In the genomic region with DNA sequence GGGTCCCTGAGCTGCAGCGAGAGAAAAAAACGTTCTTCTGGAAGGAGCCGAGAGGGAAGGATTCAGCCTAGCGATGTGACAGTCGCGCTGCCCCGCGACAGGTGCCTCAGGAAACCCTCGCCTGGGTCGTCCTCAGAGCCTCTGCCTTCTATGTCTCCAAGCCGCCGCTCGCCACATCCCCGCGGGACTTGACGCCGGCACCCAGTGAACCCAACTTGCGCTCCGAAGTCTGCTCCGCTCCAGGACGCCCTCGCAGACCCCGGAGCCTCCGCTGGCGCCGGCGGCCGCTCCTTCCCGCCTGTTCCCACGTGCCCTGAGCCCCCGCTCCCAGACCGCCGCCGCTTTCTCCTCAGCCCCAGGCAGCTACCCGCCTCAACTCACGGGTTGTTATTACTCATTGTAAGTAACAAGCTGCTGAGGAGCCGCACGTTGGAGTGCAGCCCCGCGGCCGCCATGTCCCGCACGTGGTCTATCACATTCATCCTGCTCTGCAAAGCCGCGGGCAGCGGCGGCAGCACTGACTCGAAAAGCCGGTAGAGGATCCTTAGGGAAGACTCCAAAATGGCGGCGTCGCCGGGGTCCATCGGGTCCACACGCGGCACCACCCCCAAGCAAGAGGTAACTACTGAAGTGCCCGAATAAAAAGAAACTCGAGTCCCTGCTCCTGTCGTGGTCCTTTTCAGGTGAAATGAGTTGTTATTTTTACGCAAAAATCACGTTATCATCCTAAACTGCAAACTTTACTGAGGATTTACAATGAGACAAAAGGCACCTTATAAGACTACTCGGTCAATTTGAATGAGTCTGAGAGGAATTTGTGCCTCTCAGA, we compare ENCODE assay signal across 1 cellular context.
A peak's percentile ranks its signal among the peaks of the same experiment; 100 is the strongest.
TF ChIP-seq lines count a peak whose summit lies in the region.

A gene with protein sequence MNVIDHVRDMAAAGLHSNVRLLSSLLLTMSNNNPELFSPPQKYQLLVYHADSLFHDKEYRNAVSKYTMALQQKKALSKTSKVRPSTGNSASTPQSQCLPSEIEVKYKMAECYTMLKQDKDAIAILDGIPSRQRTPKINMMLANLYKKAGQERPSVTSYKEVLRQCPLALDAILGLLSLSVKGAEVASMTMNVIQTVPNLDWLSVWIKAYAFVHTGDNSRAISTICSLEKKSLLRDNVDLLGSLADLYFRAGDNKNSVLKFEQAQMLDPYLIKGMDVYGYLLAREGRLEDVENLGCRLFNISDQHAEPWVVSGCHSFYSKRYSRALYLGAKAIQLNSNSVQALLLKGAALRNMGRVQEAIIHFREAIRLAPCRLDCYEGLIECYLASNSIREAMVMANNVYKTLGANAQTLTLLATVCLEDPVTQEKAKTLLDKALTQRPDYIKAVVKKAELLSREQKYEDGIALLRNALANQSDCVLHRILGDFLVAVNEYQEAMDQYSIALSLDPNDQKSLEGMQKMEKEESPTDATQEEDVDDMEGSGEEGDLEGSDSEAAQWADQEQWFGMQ (minus strand): TSS at position 563 of the 829 bp plus-strand sequence. CDS start 81 bp downstream, at position 482.

TF ChIP-seq in K562, 482 proteins besides CTCF, POLR2A, EP300 and RAD21 (continued from another document and continues in another):
- peak; percentile 35; the same call in 1 of the 2 replicates for TF ChIP-seq CTBP1 (IDR thresholded peaks at IDR 0.05; ENCODE audit: borderline replicate concordance)
- TF ChIP-seq FOXA1 (IDR thresholded peaks at IDR 0.05; ENCODE audit: borderline replicate concordance), result no peak
- no peak for TF ChIP-seq GATA2 (CRISPR knock-in tag; IDR thresholded peaks at IDR 0.05)
- TF ChIP-seq, protein P1, sequence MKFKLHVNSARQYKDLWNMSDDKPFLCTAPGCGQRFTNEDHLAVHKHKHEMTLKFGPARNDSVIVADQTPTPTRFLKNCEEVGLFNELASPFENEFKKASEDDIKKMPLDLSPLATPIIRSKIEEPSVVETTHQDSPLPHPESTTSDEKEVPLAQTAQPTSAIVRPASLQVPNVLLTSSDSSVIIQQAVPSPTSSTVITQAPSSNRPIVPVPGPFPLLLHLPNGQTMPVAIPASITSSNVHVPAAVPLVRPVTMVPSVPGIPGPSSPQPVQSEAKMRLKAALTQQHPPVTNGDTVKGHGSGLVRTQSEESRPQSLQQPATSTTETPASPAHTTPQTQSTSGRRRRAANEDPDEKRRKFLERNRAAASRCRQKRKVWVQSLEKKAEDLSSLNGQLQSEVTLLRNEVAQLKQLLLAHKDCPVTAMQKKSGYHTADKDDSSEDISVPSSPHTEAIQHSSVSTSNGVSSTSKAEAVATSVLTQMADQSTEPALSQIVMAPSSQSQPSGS (CRISPR knock-in tag; IDR thresholded peaks at IDR 0.05), result no peak
- TF ChIP-seq, protein P2, sequence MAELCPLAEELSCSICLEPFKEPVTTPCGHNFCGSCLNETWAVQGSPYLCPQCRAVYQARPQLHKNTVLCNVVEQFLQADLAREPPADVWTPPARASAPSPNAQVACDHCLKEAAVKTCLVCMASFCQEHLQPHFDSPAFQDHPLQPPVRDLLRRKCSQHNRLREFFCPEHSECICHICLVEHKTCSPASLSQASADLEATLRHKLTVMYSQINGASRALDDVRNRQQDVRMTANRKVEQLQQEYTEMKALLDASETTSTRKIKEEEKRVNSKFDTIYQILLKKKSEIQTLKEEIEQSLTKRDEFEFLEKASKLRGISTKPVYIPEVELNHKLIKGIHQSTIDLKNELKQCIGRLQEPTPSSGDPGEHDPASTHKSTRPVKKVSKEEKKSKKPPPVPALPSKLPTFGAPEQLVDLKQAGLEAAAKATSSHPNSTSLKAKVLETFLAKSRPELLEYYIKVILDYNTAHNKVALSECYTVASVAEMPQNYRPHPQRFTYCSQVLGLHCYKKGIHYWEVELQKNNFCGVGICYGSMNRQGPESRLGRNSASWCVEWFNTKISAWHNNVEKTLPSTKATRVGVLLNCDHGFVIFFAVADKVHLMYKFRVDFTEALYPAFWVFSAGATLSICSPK (IDR thresholded peaks at IDR 0.05; ENCODE audit: borderline replicate concordance), result no peak
- TF ChIP-seq RNF2 (IDR thresholded peaks at IDR 0.05), result peak; percentile 35; the same call in 1 of the 2 replicates
- TF ChIP-seq NR3C1 (CRISPR knock-in tag; IDR thresholded peaks at IDR 0.05), result no peak
- TF ChIP-seq CEBPG (CRISPR knock-in tag; IDR thresholded peaks at IDR 0.05), result no peak
- TF ChIP-seq CEBPG (tag; conservative IDR thresholded peaks at IDR 0.05 in 1 of 2, IDR thresholded peaks at IDR 0.05 in 1 of 2), result no peak
- no peak for TF ChIP-seq ZNF785 (CRISPR knock-in tag; IDR thresholded peaks at IDR 0.05)
- 0 out of 2 replicates have a peak, but pooled peaks have one; percentile 54 for TF ChIP-seq ZNF431 (CRISPR knock-in tag; IDR thresholded peaks at IDR 0.05)
- no peak for TF ChIP-seq HSF4 (CRISPR knock-in tag; IDR thresholded peaks at IDR 0.05; ENCODE audit: borderline replicate concordance)
- TF ChIP-seq, protein P3, sequence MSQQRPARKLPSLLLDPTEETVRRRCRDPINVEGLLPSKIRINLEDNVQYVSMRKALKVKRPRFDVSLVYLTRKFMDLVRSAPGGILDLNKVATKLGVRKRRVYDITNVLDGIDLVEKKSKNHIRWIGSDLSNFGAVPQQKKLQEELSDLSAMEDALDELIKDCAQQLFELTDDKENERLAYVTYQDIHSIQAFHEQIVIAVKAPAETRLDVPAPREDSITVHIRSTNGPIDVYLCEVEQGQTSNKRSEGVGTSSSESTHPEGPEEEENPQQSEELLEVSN (IDR thresholded peaks at IDR 0.05; ENCODE audit: borderline replicate concordance in 1 of 2, extremely low read depth in 1 of 2, insufficient read depth in 1 of 2, insufficient read length in 1 of 2, low read depth in 1 of 2, low read length in 1 of 2, poor library complexity in 1 of 2, severe bottlenecking in 1 of 2), result peak; percentile 87 to 94
- TF ChIP-seq PRPF4 (IDR thresholded peaks at IDR 0.05; ENCODE audit: insufficient read depth, low read depth, low read length, poor library complexity, severe bottlenecking), result no peak
- TF ChIP-seq, protein P4, sequence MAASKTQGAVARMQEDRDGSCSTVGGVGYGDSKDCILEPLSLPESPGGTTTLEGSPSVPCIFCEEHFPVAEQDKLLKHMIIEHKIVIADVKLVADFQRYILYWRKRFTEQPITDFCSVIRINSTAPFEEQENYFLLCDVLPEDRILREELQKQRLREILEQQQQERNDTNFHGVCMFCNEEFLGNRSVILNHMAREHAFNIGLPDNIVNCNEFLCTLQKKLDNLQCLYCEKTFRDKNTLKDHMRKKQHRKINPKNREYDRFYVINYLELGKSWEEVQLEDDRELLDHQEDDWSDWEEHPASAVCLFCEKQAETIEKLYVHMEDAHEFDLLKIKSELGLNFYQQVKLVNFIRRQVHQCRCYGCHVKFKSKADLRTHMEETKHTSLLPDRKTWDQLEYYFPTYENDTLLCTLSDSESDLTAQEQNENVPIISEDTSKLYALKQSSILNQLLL (CRISPR knock-in tag; IDR thresholded peaks at IDR 0.05; ENCODE audit: borderline replicate concordance), result no peak
- peak; percentile 95 for TF ChIP-seq RBBP5 (IDR thresholded peaks at IDR 0.05; ENCODE audit: borderline replicate concordance, insufficient read depth, low read length, poor library complexity, severe bottlenecking)
- no peak for TF ChIP-seq CAMTA2 (CRISPR knock-in tag; conservative IDR thresholded peaks at IDR 0.05)
- TF ChIP-seq, protein P5, sequence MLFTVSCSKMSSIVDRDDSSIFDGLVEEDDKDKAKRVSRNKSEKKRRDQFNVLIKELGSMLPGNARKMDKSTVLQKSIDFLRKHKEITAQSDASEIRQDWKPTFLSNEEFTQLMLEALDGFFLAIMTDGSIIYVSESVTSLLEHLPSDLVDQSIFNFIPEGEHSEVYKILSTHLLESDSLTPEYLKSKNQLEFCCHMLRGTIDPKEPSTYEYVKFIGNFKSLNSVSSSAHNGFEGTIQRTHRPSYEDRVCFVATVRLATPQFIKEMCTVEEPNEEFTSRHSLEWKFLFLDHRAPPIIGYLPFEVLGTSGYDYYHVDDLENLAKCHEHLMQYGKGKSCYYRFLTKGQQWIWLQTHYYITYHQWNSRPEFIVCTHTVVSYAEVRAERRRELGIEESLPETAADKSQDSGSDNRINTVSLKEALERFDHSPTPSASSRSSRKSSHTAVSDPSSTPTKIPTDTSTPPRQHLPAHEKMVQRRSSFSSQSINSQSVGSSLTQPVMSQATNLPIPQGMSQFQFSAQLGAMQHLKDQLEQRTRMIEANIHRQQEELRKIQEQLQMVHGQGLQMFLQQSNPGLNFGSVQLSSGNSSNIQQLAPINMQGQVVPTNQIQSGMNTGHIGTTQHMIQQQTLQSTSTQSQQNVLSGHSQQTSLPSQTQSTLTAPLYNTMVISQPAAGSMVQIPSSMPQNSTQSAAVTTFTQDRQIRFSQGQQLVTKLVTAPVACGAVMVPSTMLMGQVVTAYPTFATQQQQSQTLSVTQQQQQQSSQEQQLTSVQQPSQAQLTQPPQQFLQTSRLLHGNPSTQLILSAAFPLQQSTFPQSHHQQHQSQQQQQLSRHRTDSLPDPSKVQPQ (CRISPR knock-in tag; IDR thresholded peaks at IDR 0.05; ENCODE audit: borderline replicate concordance), result no peak
- no peak for TF ChIP-seq POU5F1 (IDR thresholded peaks at IDR 0.05; ENCODE audit: borderline replicate concordance, low read depth, low read length, partially characterized antibody)
- peak; percentile 97 for TF ChIP-seq SAP30 (IDR thresholded peaks at IDR 0.05; ENCODE audit: borderline replicate concordance, insufficient read depth, low read depth, low read length, poor library complexity, severe bottlenecking)
- TF ChIP-seq ZNF75A (CRISPR knock-in tag; IDR thresholded peaks at IDR 0.05), result no peak
- peak; percentile 99 for TF ChIP-seq MYC (IDR thresholded peaks at IDR 0.05; ENCODE audit: low read depth, low read length)
- peak; percentile 97 for TF ChIP-seq MYC (CRISPR knock-in tag; IDR thresholded peaks at IDR 0.05; ENCODE audit: borderline replicate concordance, low read depth)
- TF ChIP-seq SUPT5H (IDR thresholded peaks at IDR 0.05), result peak; percentile 82
- TF ChIP-seq CBFB (CRISPR knock-in tag; IDR thresholded peaks at IDR 0.05), result no peak
- TF ChIP-seq EP400 (IDR thresholded peaks at IDR 0.05), result peak; percentile 98
- no peak; the same call in 1 of the 2 replicates for TF ChIP-seq KAT8 (IDR thresholded peaks at IDR 0.05; ENCODE audit: low read depth)
- no peak for TF ChIP-seq GTF2F1 (IDR thresholded peaks at IDR 0.05; ENCODE audit: low read depth, low read length)
- TF ChIP-seq EWSR1 (IDR thresholded peaks at IDR 0.05; ENCODE audit: borderline replicate concordance, low read depth, partially characterized antibody), result no peak
- peak; percentile 30; the same call in 1 of the 2 replicates for TF ChIP-seq BACH1 (tag; IDR thresholded peaks at IDR 0.05)
- no peak for TF ChIP-seq CHD4 (IDR thresholded peaks at IDR 0.05; ENCODE audit: insufficient read depth, insufficient replicate concordance, low read depth, low read length, poor library complexity, severe bottlenecking)
- TF ChIP-seq, protein P6, sequence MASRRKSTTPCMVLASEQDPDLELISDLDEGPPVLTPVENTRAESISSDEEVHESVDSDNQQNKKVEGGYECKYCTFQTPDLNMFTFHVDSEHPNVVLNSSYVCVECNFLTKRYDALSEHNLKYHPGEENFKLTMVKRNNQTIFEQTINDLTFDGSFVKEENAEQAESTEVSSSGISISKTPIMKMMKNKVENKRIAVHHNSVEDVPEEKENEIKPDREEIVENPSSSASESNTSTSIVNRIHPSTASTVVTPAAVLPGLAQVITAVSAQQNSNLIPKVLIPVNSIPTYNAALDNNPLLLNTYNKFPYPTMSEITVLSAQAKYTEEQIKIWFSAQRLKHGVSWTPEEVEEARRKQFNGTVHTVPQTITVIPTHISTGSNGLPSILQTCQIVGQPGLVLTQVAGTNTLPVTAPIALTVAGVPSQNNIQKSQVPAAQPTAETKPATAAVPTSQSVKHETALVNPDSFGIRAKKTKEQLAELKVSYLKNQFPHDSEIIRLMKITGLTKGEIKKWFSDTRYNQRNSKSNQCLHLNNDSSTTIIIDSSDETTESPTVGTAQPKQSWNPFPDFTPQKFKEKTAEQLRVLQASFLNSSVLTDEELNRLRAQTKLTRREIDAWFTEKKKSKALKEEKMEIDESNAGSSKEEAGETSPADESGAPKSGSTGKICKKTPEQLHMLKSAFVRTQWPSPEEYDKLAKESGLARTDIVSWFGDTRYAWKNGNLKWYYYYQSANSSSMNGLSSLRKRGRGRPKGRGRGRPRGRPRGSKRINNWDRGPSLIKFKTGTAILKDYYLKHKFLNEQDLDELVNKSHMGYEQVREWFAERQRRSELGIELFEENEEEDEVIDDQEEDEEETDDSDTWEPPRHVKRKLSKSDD (conservative IDR thresholded peaks at IDR 0.05; ENCODE audit: low read length), result no peak
- TF ChIP-seq, protein P7, sequence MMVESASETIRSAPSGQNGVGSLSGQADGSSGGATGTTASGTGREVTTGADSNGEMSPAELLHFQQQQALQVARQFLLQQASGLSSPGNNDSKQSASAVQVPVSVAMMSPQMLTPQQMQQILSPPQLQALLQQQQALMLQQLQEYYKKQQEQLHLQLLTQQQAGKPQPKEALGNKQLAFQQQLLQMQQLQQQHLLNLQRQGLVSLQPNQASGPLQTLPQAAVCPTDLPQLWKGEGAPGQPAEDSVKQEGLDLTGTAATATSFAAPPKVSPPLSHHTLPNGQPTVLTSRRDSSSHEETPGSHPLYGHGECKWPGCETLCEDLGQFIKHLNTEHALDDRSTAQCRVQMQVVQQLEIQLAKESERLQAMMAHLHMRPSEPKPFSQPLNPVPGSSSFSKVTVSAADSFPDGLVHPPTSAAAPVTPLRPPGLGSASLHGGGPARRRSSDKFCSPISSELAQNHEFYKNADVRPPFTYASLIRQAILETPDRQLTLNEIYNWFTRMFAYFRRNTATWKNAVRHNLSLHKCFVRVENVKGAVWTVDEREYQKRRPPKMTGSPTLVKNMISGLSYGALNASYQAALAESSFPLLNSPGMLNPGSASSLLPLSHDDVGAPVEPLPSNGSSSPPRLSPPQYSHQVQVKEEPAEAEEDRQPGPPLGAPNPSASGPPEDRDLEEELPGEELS (CRISPR knock-in tag; IDR thresholded peaks at IDR 0.05; ENCODE audit: borderline replicate concordance), result no peak
- no peak; the same call in 1 of the 2 replicates for TF ChIP-seq ESRRA (IDR thresholded peaks at IDR 0.05; ENCODE audit: borderline replicate concordance, low read depth)
- no peak for TF ChIP-seq NELFE (IDR thresholded peaks at IDR 0.05; ENCODE audit: insufficient read depth, insufficient read length)
- TF ChIP-seq RHOXF2B (CRISPR knock-in tag; conservative IDR thresholded peaks at IDR 0.05), result no peak
- TF ChIP-seq BCL6 (CRISPR knock-in tag; IDR thresholded peaks at IDR 0.05), result no peak
- no peak for TF ChIP-seq ZNF780A (CRISPR knock-in tag; IDR thresholded peaks at IDR 0.05)
- peak; percentile 93 for TF ChIP-seq BRD4 (IDR thresholded peaks at IDR 0.05)
- TF ChIP-seq MAZ (CRISPR knock-in tag; conservative IDR thresholded peaks at IDR 0.05 in 1 of 2, IDR thresholded peaks at IDR 0.05 in 1 of 2), result no peak; a peak in 1 of 4 replicates
- TF ChIP-seq, protein P8, sequence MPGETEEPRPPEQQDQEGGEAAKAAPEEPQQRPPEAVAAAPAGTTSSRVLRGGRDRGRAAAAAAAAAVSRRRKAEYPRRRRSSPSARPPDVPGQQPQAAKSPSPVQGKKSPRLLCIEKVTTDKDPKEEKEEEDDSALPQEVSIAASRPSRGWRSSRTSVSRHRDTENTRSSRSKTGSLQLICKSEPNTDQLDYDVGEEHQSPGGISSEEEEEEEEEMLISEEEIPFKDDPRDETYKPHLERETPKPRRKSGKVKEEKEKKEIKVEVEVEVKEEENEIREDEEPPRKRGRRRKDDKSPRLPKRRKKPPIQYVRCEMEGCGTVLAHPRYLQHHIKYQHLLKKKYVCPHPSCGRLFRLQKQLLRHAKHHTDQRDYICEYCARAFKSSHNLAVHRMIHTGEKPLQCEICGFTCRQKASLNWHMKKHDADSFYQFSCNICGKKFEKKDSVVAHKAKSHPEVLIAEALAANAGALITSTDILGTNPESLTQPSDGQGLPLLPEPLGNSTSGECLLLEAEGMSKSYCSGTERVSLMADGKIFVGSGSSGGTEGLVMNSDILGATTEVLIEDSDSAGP (CRISPR knock-in tag; IDR thresholded peaks at IDR 0.05), result no peak
- no peak for TF ChIP-seq ZNF354B (CRISPR knock-in tag; IDR thresholded peaks at IDR 0.05)
- TF ChIP-seq KLF13 (tag; IDR thresholded peaks at IDR 0.05; ENCODE audit: borderline replicate concordance, low read depth), result no peak
- TF ChIP-seq PML (IDR thresholded peaks at IDR 0.05; ENCODE audit: low read length), result peak; percentile 55; the same call in 1 of the 2 replicates
